In genomic region chr2:143575340-143575739, GRCh38 we compare ENCODE assay signal across 11 cellular contexts.
DNase-seq lines count a peak whose midpoint lies in the region; ATAC-seq and TF ChIP-seq lines count a peak whose summit lies in the region.
"Had no signal": no experiment of that assay in that cellular context is flagged by ENCODE, and none has a peak within 500 bp of the region (broad histone marks: within the 10 kb centered on the region; RNA-seq: fewer than 3 reads in every experiment).

No MANE protein-coding gene starts in this region.

- H3K4me2 ChIP-seq in GM23248 (ENCODE audit: unreplicated experiment), result no peak overlapping the region

- H3K9ac ChIP-seq in GM23248, result no peak overlapping the region
- H3K9ac ChIP-seq: parathyroid adenoma had no signal

- no peaks in the 10 kb centered on the region for H3K9me3 ChIP-seq in GM23248 (ENCODE audit: low read depth)

- H3K4me1 ChIP-seq in GM23248 (ENCODE audit: insufficient read depth) (no peaks in the 10 kb centered on the region), foreskin keratinocyte (no peaks in the 10 kb centered on the region)
- H3K4me1 ChIP-seq: parathyroid adenoma had no signal

- TF ChIP-seq CTCF in AG09309 (IDR thresholded peaks at IDR 0.05; ENCODE audit: control insufficient read depth, insufficient read depth, low read depth, low read length, missing control alignments) (peak; percentile 50), foreskin keratinocyte (conservative IDR thresholded peaks at IDR 0.05) (peak; percentile 53)

- H2AFZ ChIP-seq in GM23248, result no peak overlapping the region
- H2AFZ ChIP-seq: parathyroid adenoma had no signal

- H3K4me3 ChIP-seq in AG09309 (ENCODE audit: control insufficient read depth, low read depth, low read length), result no peak overlapping the region
- H3K4me3 ChIP-seq in GM23248, result no peak overlapping the region

- H3K79me2 ChIP-seq in GM23248 (ENCODE audit: insufficient read depth), result no peaks in the 10 kb centered on the region
- H3K79me2 ChIP-seq: parathyroid adenoma had no signal

- 81 to 83% methylated on average over 3 of the region's 3 CpGs for WGBS in GM23248 (ENCODE audit: low coverage in 1 of 2, low lambda C conversion rate in 2 of 2, missing lambda C conversion rate in 2 of 2), 2 experiments

- H3K27ac ChIP-seq in GM23248 (no peak overlapping the region), foreskin keratinocyte (no peak overlapping the region)
- H3K27ac ChIP-seq: parathyroid adenoma had no signal

- H3K27me3 ChIP-seq in GM23248 (replicated peaks; ENCODE audit: insufficient read depth) (no peaks in the 10 kb centered on the region; the same call in 1 of the 2 replicates), foreskin keratinocyte (peaks cover 1% of the 10 kb centered on the region)

- no peaks in the 10 kb centered on the region for H3K36me3 ChIP-seq in GM23248 (ENCODE audit: low read depth)

- no peaks in the 10 kb centered on the region for H3K9me2 ChIP-seq in GM23248 (ENCODE audit: insufficient read depth)

- in situ Hi-C loops in GM23248 (cut with MboI) (no loop called here), SK-MEL-5 (cut with HindIII; ENCODE audit: low pct_unique_long_range_greater_than_20kb, low sequenced_read_pairs) (no loop called here)

- DNase-seq in AG09309 (ENCODE audit: low read depth) (no peak), GM23248 (peak; percentile 24), SK-MEL-5 (ENCODE audit: low read depth, low spot score) (peak; percentile 62), foreskin keratinocyte (no peak), mucosa of gallbladder (ENCODE audit: low spot score) (no peak)
- no peak for DNase-seq in stimulated activated naive CD4-positive, alpha-beta T cell (lab: John Stamatoyannopoulos, UW)
- DNase-seq: activated CD4-positive, alpha-beta memory T cell treated with anti-CD3 and anti-CD28 coated beads, Interleukin-2, amount 10 ng/mL, durations not matched to agents 7 days and 5 days; NK-92 treated with Interleukin-12 subunit alpha and Interleukin-12 subunit beta, amount 100 ng/mL, for 24 hours had no signal

- ATAC-seq in foreskin keratinocyte, result no peak
- ATAC-seq in GM19328 (IDR thresholded peaks at IDR 0.05; ENCODE audit: unreplicated experiment), result no peak
- no peak for ATAC-seq in GM19455 (IDR thresholded peaks at IDR 0.05; ENCODE audit: unreplicated experiment)

- H4K20me1 ChIP-seq in GM23248 (ENCODE audit: insufficient read depth), result no peaks in the 10 kb centered on the region

- no peaks in the 10 kb centered on the region for H3F3A ChIP-seq in GM23248 (ENCODE audit: insufficient read depth)

Comparison
In these comparisons a context has a peak if more than half of its experiments do, and no peak if none do; other contexts are left out.
1. DNase-seq: peak in GM23248 (single experiment) and SK-MEL-5 (single experiment); none in AG09309 (single experiment), foreskin keratinocyte (0 of 2), mucosa of gallbladder (single experiment) and stimulated activated naive CD4-positive, alpha-beta T cell (0 of 6).